In genomic region chr18:3821524-3821923, GRCh38 we compare ENCODE assay signal across 14 cellular contexts.
DNase-seq lines count a peak whose midpoint lies in the region; ATAC-seq and TF ChIP-seq lines count a peak whose summit lies in the region.
"Had no signal": no experiment of that assay in that cellular context is flagged by ENCODE, and none has a peak within 500 bp of the region (broad histone marks: within the 10 kb centered on the region; RNA-seq: fewer than 3 reads in every experiment).

No MANE protein-coding gene starts in this region.

- POLR2A ChIA-PET in RWPE1 (lab: Yijun Ruan, JAX; ENCODE audit: low non-redundant PET) = interaction anchor here (0.6 kb wide), 1 partner anchor 112 kb away, joined by 3 read pairs; no protein-coding TSS in a partner anchor

- ATAC-seq in HG02870 (IDR thresholded peaks at IDR 0.05; ENCODE audit: unreplicated experiment) = no peak
- ATAC-seq: PC-3 had no signal

- TF ChIP-seq CTCF in brain (conservative IDR thresholded peaks at IDR 0.05) (no peak), progenitor cell of endocrine pancreas (IDR thresholded peaks at IDR 0.05; ENCODE audit: unreplicated experiment) (no peak), RWPE1 (conservative IDR thresholded peaks at IDR 0.05; ENCODE audit: low read depth) (no peak)

- H3K36me3 Mint-ChIP-seq in brain (no peaks in the 10 kb centered on the region), progenitor cell of endocrine pancreas (ENCODE audit: insufficient read depth) (no peaks in the 10 kb centered on the region)

- H3K9me3 Mint-ChIP-seq in brain = peaks cover 0 to 10% (median 2%) of the 10 kb centered on the region in 5 experiments
- no peaks in the 10 kb centered on the region for H3K9me3 Mint-ChIP-seq in progenitor cell of endocrine pancreas (ENCODE audit: low read depth)

- H3K4me1 Mint-ChIP-seq in brain (peaks cover 39% of the 10 kb centered on the region), progenitor cell of endocrine pancreas (ENCODE audit: low read depth) (peaks cover 25% of the 10 kb centered on the region)

- no peak overlapping the region for H3K9ac ChIP-seq in HUES48 (ENCODE audit: low read depth, low read length)
- H3K9ac ChIP-seq: BLaER1 treated with 17β-estradiol and CSF1 and Interleukin-3, amounts not matched to agents 10 nM and 100 nM had no signal

- H3K4me3 ChIP-seq in HUES48 (ENCODE audit: low read depth, low read length) = no peak overlapping the region
- H3K4me3 ChIP-seq: BLaER1 treated with 17β-estradiol and CSF1 and Interleukin-3, amounts not matched to agents 10 nM and 100 nM had no signal

- H3K27ac Mint-ChIP-seq in brain (peak overlapping the region in 3 of 5 experiments; percentile 20 to 36 (median 29)), progenitor cell of endocrine pancreas (peak overlapping the region; percentile 5)

- CTCF ChIA-PET in RWPE1 (lab: Yijun Ruan, JAX) = interaction anchor here (0.7 kb wide), 2 partner anchors 23 to 48 kb away, joined by 5 read pairs; no protein-coding TSS in a partner anchor

- H3K9me3 ChIP-seq in HUES48 (ENCODE audit: control insufficient read depth, insufficient read depth, low read length) = no peaks in the 10 kb centered on the region

- H3K36me3 ChIP-seq in HUES48 (ENCODE audit: control insufficient read depth, insufficient read depth, low read length) = no peaks in the 10 kb centered on the region
- H3K36me3 ChIP-seq: BLaER1 treated with 17β-estradiol and CSF1 and Interleukin-3, amounts not matched to agents 10 nM and 100 nM had no signal

- peaks cover 10% of the 10 kb centered on the region for H3K4me1 ChIP-seq in HUES48 (ENCODE audit: control insufficient read depth, insufficient read depth, low read length)
- H3K4me1 ChIP-seq: BLaER1 treated with 17β-estradiol and CSF1 and Interleukin-3, amounts not matched to agents 10 nM and 100 nM had no signal

- H3K4me3 Mint-ChIP-seq in brain = no peak overlapping the region
- no peak overlapping the region for H3K4me3 Mint-ChIP-seq in progenitor cell of endocrine pancreas (ENCODE audit: low read depth)

- peak; percentile 62 for DNase-seq in DMS53 (lab: John Stamatoyannopoulos, UW)
- DNase-seq in DMS53 treated with DMSO at 0.1 percent for 48 hours (lab: John Stamatoyannopoulos, UW; ENCODE audit: unreplicated experiment) = no peak
- DNase-seq in progenitor cell of endocrine pancreas (ENCODE audit: low spot score, unreplicated experiment) = no peak
- no peak for DNase-seq in central memory CD4-positive, alpha-beta T cell
- no peak for DNase-seq in RWPE1 (ENCODE audit: low spot score)
- DNase-seq: HCEC 1CT, NCI-H1930, NCI-H526, PC-3 had no signal

- H3K27me3 Mint-ChIP-seq in brain = no peaks in the 10 kb centered on the region
- no peaks in the 10 kb centered on the region for H3K27me3 Mint-ChIP-seq in progenitor cell of endocrine pancreas

- H3K27ac ChIP-seq in HUES48 (ENCODE audit: low read depth, low read length) (peak overlapping the region; percentile 51), RWPE1 (no peak overlapping the region)
- H3K27ac ChIP-seq: 22Rv1; BLaER1 treated with 17β-estradiol and CSF1 and Interleukin-3, amounts not matched to agents 10 nM and 100 nM had no signal

- no peaks in the 10 kb centered on the region for H3K27me3 ChIP-seq in HUES48 (ENCODE audit: control insufficient read depth, insufficient read depth, low read length)
- H3K27me3 ChIP-seq: BLaER1 treated with 17β-estradiol and CSF1 and Interleukin-3, amounts not matched to agents 10 nM and 100 nM had no signal
